1 cellular context compared by ENCODE assay signal in genomic region chr10:12489806-12490205, GRCh38.
TF ChIP-seq lines count a peak whose summit lies in the region.

No MANE protein-coding gene starts in this region.

TF ChIP-seq in HepG2, 621 proteins besides CTCF, POLR2A, EP300 and RAD21 (continued from another document):
- TF ChIP-seq, protein P1, sequence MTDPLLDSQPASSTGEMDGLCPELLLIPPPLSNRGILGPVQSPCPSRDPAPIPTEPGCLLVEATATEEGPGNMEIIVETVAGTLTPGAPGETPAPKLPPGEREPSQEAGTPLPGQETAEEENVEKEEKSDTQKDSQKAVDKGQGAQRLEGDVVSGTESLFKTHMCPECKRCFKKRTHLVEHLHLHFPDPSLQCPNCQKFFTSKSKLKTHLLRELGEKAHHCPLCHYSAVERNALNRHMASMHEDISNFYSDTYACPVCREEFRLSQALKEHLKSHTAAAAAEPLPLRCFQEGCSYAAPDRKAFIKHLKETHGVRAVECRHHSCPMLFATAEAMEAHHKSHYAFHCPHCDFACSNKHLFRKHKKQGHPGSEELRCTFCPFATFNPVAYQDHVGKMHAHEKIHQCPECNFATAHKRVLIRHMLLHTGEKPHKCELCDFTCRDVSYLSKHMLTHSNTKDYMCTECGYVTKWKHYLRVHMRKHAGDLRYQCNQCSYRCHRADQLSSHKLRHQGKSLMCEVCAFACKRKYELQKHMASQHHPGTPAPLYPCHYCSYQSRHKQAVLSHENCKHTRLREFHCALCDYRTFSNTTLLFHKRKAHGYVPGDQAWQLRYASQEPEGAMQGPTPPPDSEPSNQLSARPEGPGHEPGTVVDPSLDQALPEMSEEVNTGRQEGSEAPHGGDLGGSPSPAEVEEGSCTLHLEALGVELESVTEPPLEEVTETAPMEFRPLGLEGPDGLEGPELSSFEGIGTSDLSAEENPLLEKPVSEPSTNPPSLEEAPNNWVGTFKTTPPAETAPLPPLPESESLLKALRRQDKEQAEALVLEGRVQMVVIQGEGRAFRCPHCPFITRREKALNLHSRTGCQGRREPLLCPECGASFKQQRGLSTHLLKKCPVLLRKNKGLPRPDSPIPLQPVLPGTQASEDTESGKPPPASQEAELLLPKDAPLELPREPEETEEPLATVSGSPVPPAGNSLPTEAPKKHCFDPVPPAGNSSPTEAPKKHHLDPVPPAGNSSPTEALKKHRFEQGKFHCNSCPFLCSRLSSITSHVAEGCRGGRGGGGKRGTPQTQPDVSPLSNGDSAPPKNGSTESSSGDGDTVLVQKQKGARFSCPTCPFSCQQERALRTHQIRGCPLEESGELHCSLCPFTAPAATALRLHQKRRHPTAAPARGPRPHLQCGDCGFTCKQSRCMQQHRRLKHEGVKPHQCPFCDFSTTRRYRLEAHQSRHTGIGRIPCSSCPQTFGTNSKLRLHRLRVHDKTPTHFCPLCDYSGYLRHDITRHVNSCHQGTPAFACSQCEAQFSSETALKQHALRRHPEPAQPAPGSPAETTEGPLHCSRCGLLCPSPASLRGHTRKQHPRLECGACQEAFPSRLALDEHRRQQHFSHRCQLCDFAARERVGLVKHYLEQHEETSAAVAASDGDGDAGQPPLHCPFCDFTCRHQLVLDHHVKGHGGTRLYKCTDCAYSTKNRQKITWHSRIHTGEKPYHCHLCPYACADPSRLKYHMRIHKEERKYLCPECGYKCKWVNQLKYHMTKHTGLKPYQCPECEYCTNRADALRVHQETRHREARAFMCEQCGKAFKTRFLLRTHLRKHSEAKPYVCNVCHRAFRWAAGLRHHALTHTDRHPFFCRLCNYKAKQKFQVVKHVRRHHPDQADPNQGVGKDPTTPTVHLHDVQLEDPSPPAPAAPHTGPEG (CRISPR knock-in tag; IDR thresholded peaks at IDR 0.05), result no peak
- TF ChIP-seq TFDP2 (CRISPR knock-in tag; IDR thresholded peaks at IDR 0.05), result no peak
- TF ChIP-seq FLYWCH1 (CRISPR knock-in tag; IDR thresholded peaks at IDR 0.05), result no peak
- no peak for TF ChIP-seq MEF2D (CRISPR knock-in tag; IDR thresholded peaks at IDR 0.05)
- no peak for TF ChIP-seq ZNF7 (CRISPR knock-in tag; IDR thresholded peaks at IDR 0.05)
- TF ChIP-seq MAFK (conservative IDR thresholded peaks at IDR 0.05 in 1 of 2, IDR thresholded peaks at IDR 0.05 in 1 of 2; ENCODE audit: low read length in 2 of 2), result no peak
- TF ChIP-seq ZNF558 (CRISPR knock-in tag; IDR thresholded peaks at IDR 0.05; ENCODE audit: borderline replicate concordance), result no peak
- no peak for TF ChIP-seq PTBP1 (IDR thresholded peaks at IDR 0.05; ENCODE audit: low read depth, low read length, poor library complexity, severe bottlenecking)
- TF ChIP-seq IRF1 (CRISPR knock-in tag; IDR thresholded peaks at IDR 0.05; ENCODE audit: low read depth), result no peak
- no peak for TF ChIP-seq SMAD3 (CRISPR knock-in tag; IDR thresholded peaks at IDR 0.05)
- TF ChIP-seq NFKBIZ (CRISPR knock-in tag; IDR thresholded peaks at IDR 0.05), result no peak
